In genomic region chr2:53829669-53830290, GRCh38 we compare ENCODE assay signal across 18 cellular contexts.
"Had no signal": no experiment of that assay in that cellular context is flagged by ENCODE, and none has a peak within 500 bp of the region (broad histone marks: within the 10 kb centered on the region; RNA-seq: fewer than 3 reads in every experiment).

No MANE protein-coding gene starts in this region.

- ATAC-seq: lower lobe of right lung, pancreas, SK-N-SH treated with all-trans-retinoic acid at 6 μM for 48 hours had no signal

- DNase-seq: activated CD4-positive, alpha-beta memory T cell treated with anti-CD3 and anti-CD28 coated beads for 36 hours; activated naive CD4-positive, alpha-beta T cell treated with anti-CD3 and anti-CD28 coated beads, Interleukin-2, amount 10 ng/mL, durations not matched to agents 7 days and 5 days; activated T-cell treated with anti-CD3 and anti-CD28 coated beads, Interleukin-2, amount 50 U/mL, for 24 hours; colonic mucosa; effector CD4-positive, alpha-beta T cell; lower lobe of right lung; midbrain; naive B cell; pancreas; small intestine; stimulated activated CD4-positive, alpha-beta T cell treated with anti-CD3 and anti-CD28 coated beads, Interleukin-4, amount 100 ng/mL, for 24 hours; stimulated activated CD8-positive, alpha-beta memory T cell treated with anti-CD3 and anti-CD28 coated beads, Interleukin-4, amount 100 ng/mL, for 48 hours; WERI-Rb-1 had no signal

- H3K36me3 ChIP-seq: cardiac muscle cell, colonic mucosa, neural progenitor cell, pancreas, suprapubic skin, WERI-Rb-1 had no signal

- H3K27me3 ChIP-seq: cardiac muscle cell, colonic mucosa, esophagus muscularis mucosa, neural progenitor cell, pancreas, suprapubic skin had no signal

- H3K27ac ChIP-seq: cardiac muscle cell, colonic mucosa, esophagus muscularis mucosa, lower lobe of right lung, neural progenitor cell, pancreas, suprapubic skin, WERI-Rb-1 had no signal

- H3K9ac ChIP-seq: neural progenitor cell had no signal

- H3K4me1 ChIP-seq: colonic mucosa had no signal

- H3K9me3 ChIP-seq: colonic mucosa, esophagus muscularis mucosa, lower lobe of right lung, pancreas, suprapubic skin had no signal

- H3K4me3 ChIP-seq: cardiac muscle cell, colonic mucosa, esophagus muscularis mucosa, lower lobe of right lung, neural progenitor cell, pancreas, suprapubic skin had no signal

- H2AFZ ChIP-seq: neural progenitor cell had no signal

- H3K4me2 ChIP-seq: neural progenitor cell had no signal
